In genomic region chr21:36111238-36111637, GRCh38 we compare ENCODE assay signal across 23 cellular contexts. TPM values are rescaled to one million over a fixed set of nuclear protein-coding genes. Genes with fewer than 3 reads are reported as not detected.
A peak's percentile ranks its signal among the peaks of the same experiment; 100 is the strongest.
DNase-seq lines count a peak whose midpoint lies in the region; ATAC-seq and TF ChIP-seq lines count a peak whose summit lies in the region.
"Had no signal": no experiment of that assay in that cellular context is flagged by ENCODE, and none has a peak within 500 bp of the region (broad histone marks: within the 10 kb centered on the region; RNA-seq: fewer than 3 reads in every experiment).

No MANE protein-coding gene starts in this region.

- no peak for DNase-seq in GM23338 (ENCODE audit: low spot score)
- peak; percentile 90 for DNase-seq in NCI-H82 (lab: John Stamatoyannopoulos, UW)
- peak; percentile 42 to 80 for DNase-seq in left lung
- peak; percentile 51 to 62 for DNase-seq in thyroid gland
- DNase-seq in KBM-7, result no peak
- DNase-seq: CD4-positive, CD25-positive, alpha-beta regulatory T cell; GM23248; HFFc6; KG1; MM.1S; NCI-H1694; NCI-H2029 treated with DMSO at 0.1 percent for 48 hours; NCI-H2171; NCI-H345; NCI-H510A treated with DMSO at 0.1 percent for 48 hours; NCI-H774; PC-9 had no signal

- peaks cover 21% of the 10 kb centered on the region for H3K79me2 ChIP-seq in GM23338 (replicated peaks; ENCODE audit: insufficient read depth)

- no peaks in the 10 kb centered on the region for H3K27me3 ChIP-seq in GM23338 (ENCODE audit: insufficient read depth)
- no peaks in the 10 kb centered on the region for H3K27me3 ChIP-seq in left lung
- H3K27me3 ChIP-seq in thyroid gland, result no peaks in the 10 kb centered on the region
- H3K27me3 ChIP-seq: SJCRH30 had no signal

- no peak for TF ChIP-seq POLR2A in thyroid gland (IDR thresholded peaks at IDR 0.05)

- H3K9me3 ChIP-seq in left lung (no peaks in the 10 kb centered on the region), thyroid gland (no peaks in the 10 kb centered on the region)
- H3K9me3 ChIP-seq: HAP-1, SJCRH30 had no signal

- H3K27ac ChIP-seq in GM23338 (ENCODE audit: low read depth) (peak overlapping the region; percentile 85), left lung (no peak overlapping the region), thyroid gland (no peak overlapping the region)
- H3K27ac ChIP-seq: GM23248, PC-9, SJCRH30 had no signal

- WGBS in thyroid gland, 2 donors, result 62 to 71% methylated on average over 8 of the region's 8 CpGs

- no peak overlapping the region for H3K27ac Mint-ChIP-seq in GM23338
- H3K27ac Mint-ChIP-seq: HFFc6 had no signal

- peaks cover 39% of the 10 kb centered on the region for H3K4me1 Mint-ChIP-seq in GM23338

- H3K36me3 Mint-ChIP-seq in GM23338 (ENCODE audit: low read depth), result peaks cover 55% of the 10 kb centered on the region
- H3K36me3 Mint-ChIP-seq: CD4-positive, CD25-positive, alpha-beta regulatory T cell had no signal

- H3K36me3 ChIP-seq in GM23338 (ENCODE audit: insufficient read depth) (peaks cover 40% of the 10 kb centered on the region), left lung (no peaks in the 10 kb centered on the region), thyroid gland (no peaks in the 10 kb centered on the region)
- H3K36me3 ChIP-seq: HAP-1, SJCRH30 had no signal

- H3K4me1 ChIP-seq in GM23338 (ENCODE audit: insufficient read depth) (peaks cover 32% of the 10 kb centered on the region), left lung (peaks cover 0 to 21% of the 10 kb centered on the region in 2 donors), thyroid gland (peaks cover 0 to 4% of the 10 kb centered on the region in 2 donors)
- H3K4me1 ChIP-seq: SJCRH30 had no signal

- H4K20me1 ChIP-seq in GM23338 (replicated peaks; ENCODE audit: insufficient read depth), result no peaks in the 10 kb centered on the region

- in situ Hi-C loops in KBM-7 (cut with MboI; ENCODE audit: low pct_unique_long_range_greater_than_20kb, low sequenced_read_pairs), result no loop called here

- H3K4me3 ChIP-seq in GM23338, result no peak overlapping the region
- H3K4me3 ChIP-seq in left lung, result no peak overlapping the region
- H3K4me3 ChIP-seq in thyroid gland (replicated peaks in 1 of 3), result no peak overlapping the region
- H3K4me3 ChIP-seq: GM23248, HAP-1, PC-9, SJCRH30 had no signal

- H3K4me3 Mint-ChIP-seq in GM23338, result no peak overlapping the region
- H3K4me3 Mint-ChIP-seq: HFFc6 had no signal

- intact Hi-C loops in left lung (cut with DNase I) (no loop called here), thyroid gland (cut with DNase I) (loop anchor here (5.0 kb wide), 1 partner anchor 39 kb away; the partner anchor contains the start of gene CBR1)

- peak overlapping the region; percentile 55 for H3K4me2 ChIP-seq in GM23338
- H3K4me2 ChIP-seq: PC-9 had no signal

- H3K27me3 Mint-ChIP-seq in GM23338 (ENCODE audit: insufficient read depth, low read depth, poor library complexity), result peaks cover 17% of the 10 kb centered on the region

- TF ChIP-seq CTCF in GM23338 (conservative IDR thresholded peaks at IDR 0.05; ENCODE audit: low read depth in 2 of 2) (no peak), left lung (IDR thresholded peaks at IDR 0.05) (no peak), thyroid gland (IDR thresholded peaks at IDR 0.05) (no peak)

- ATAC-seq in GM23338 (no peak), left lung (no peak), GM21423 (IDR thresholded peaks at IDR 0.05; ENCODE audit: unreplicated experiment) (no peak), GM21390 (IDR thresholded peaks at IDR 0.05; ENCODE audit: unreplicated experiment) (no peak)
- ATAC-seq: Right ventricle myocardium inferior, SK-N-SH treated with all-trans-retinoic acid at 6 μM for 48 hours had no signal

- H3F3A ChIP-seq in GM23338 (replicated peaks; ENCODE audit: low read depth), result peaks cover 34% of the 10 kb centered on the region; the same call in 1 of the 2 replicates

- no peak overlapping the region for H2AFZ ChIP-seq in GM23338
- H2AFZ ChIP-seq: GM23248, PC-9 had no signal

- H3K9me3 Mint-ChIP-seq in GM23338, result peaks cover 18% of the 10 kb centered on the region
- H3K9me3 Mint-ChIP-seq: CD4-positive, CD25-positive, alpha-beta regulatory T cell; HFFc6 had no signal

- H3K9me2 ChIP-seq in GM23338 (ENCODE audit: insufficient read depth), result no peaks in the 10 kb centered on the region

TF ChIP-seq in GM23338, 12 proteins besides CTCF, POLR2A, EP300 and RAD21:
- TF ChIP-seq REST (IDR thresholded peaks at IDR 0.05; ENCODE audit: unreplicated experiment) (no peak), POLR2AphosphoS5 (IDR thresholded peaks at IDR 0.05; ENCODE audit: low read depth) (peak; percentile 40; the same call in 1 of the 2 replicates)

RNA-seq across cellular contexts. Expression of gene CBR3, which starts 23.6 kb away (rescaled TPM):
- total RNA-seq in GM23338 (2014; rRNA removed; shearing (Covaris generic)), result 4.0 and 4.6 TPM in 2 replicates
- polyA plus RNA-seq in GM23338 (2016; fragmentation: Nextera tagmentation; extraction: Ambion mirVana), result 8.2 and 8.7 TPM in 2 replicates
- total RNA-seq in left lung (1 to 10 TPM; 2.5 to 4.7 TPM), thyroid gland (10 to 100 TPM in 1 of 4 donors, 1 to 10 TPM in 3; 5.0 to 23.6 (median 6.5) TPM)

RNA-seq across cellular contexts. Expression of gene CBR1, which starts 41.4 kb away (rescaled TPM):
- total RNA-seq in GM23338 (2014; rRNA removed; shearing (Covaris generic)), result 487 and 499 TPM in 2 replicates
- 273 and 285 TPM in 2 replicates for polyA plus RNA-seq in GM23338 (2016; fragmentation: Nextera tagmentation; extraction: Ambion mirVana)
- total RNA-seq in left lung, result 10 to 100 TPM; 64.1 to 83.4 TPM
- 100 to 1,000 TPM; 206 to 600 (median 418) TPM for total RNA-seq in thyroid gland
- total RNA-seq: SJCRH30 had no signal

RNA-seq across cellular contexts. Expression of gene DOP1B, which starts 45.4 kb away (rescaled TPM):
- 9.9 and 18.0 TPM in 2 replicates for total RNA-seq in GM23338 (2014; rRNA removed; shearing (Covaris generic))
- 2.8 and 4.9 TPM in 2 replicates for polyA plus RNA-seq in GM23338 (2016; fragmentation: Nextera tagmentation; extraction: Ambion mirVana)
- total RNA-seq in left lung (10 to 100 TPM; 27.4 to 29.6 TPM), thyroid gland (10 to 100 TPM; 15.9 to 28.1 (median 20.4) TPM)

RNA-seq across cellular contexts. Expression of gene SETD4, which starts 50.9 kb away (rescaled TPM):
- total RNA-seq in GM23338 (2014; rRNA removed; shearing (Covaris generic)), result 33.8 and 45.1 TPM in 2 replicates
- 32.5 and 33.1 TPM in 2 replicates for polyA plus RNA-seq in GM23338 (2016; fragmentation: Nextera tagmentation; extraction: Ambion mirVana)
- 10 to 100 TPM; 16.6 to 21.3 TPM for total RNA-seq in left lung
- 10 to 100 TPM; 25.9 to 33.1 (median 29.7) TPM for total RNA-seq in thyroid gland

Comparison
In these comparisons a context has a peak if more than half of its experiments do, and no peak if none do; other contexts are left out.
1. DNase-seq: peak in NCI-H82 (single experiment), left lung (2 of 2) and thyroid gland (2 of 2); none in GM23338 (single experiment) and KBM-7 (single experiment).